ENCODE assay signal across 1 cellular context in genomic region chr17:5486206-5487124, GRCh38.
TF ChIP-seq lines count a peak whose summit lies in the region.

MIS12 (plus strand) TSS chr17:5486566; CDS start chr17:5488863, 2,297 bp downstream.

TF ChIP-seq in K562, 482 proteins besides CTCF, POLR2A, EP300 and RAD21 (continued from another document):
- TF ChIP-seq CREB3L1 (IDR thresholded peaks at IDR 0.05; ENCODE audit: borderline replicate concordance, low read depth) (peak; percentile 73; the same call in 1 of the 2 replicates), SP2 (IDR thresholded peaks at IDR 0.05; ENCODE audit: extremely low read depth, low read depth, low read length, poor library complexity, severe bottlenecking) (peak; percentile 38), LCOR (CRISPR knock-in tag; IDR thresholded peaks at IDR 0.05) (peak; percentile 98), NRF1 (conservative IDR thresholded peaks at IDR 0.05 in 1 of 2, IDR thresholded peaks at IDR 0.05 in 1 of 2) (peak; percentile 66 to 70), E2F5 (CRISPR knock-in tag; IDR thresholded peaks at IDR 0.05) (0 out of 2 replicates have a peak, but pooled peaks have one; percentile 16), CUX1 (CRISPR knock-in tag; IDR thresholded peaks at IDR 0.05) (no peak), NFYB (IDR thresholded peaks at IDR 0.05; ENCODE audit: extremely low read depth, insufficient read length) (peak; percentile 73), CHD4 (IDR thresholded peaks at IDR 0.05; ENCODE audit: insufficient read depth, insufficient replicate concordance, low read depth, low read length, poor library complexity, severe bottlenecking) (no peak), TARDBP (IDR thresholded peaks at IDR 0.05) (no peak), RB1 (IDR thresholded peaks at IDR 0.05; ENCODE audit: low read depth) (peak; percentile 87), CCNT2 (IDR thresholded peaks at IDR 0.05; ENCODE audit: borderline replicate concordance, extremely low read depth, insufficient read length, low read depth, low read length) (peak; percentile 33), BHLHE40 (IDR thresholded peaks at IDR 0.05; ENCODE audit: low read length) (0 out of 2 replicates have a peak, but pooled peaks have one; percentile 2), ZBTB1 (CRISPR knock-in tag; IDR thresholded peaks at IDR 0.05; ENCODE audit: borderline replicate concordance, low read depth) (no peak; the same call in 1 of the 2 replicates), MAX (CRISPR knock-in tag; IDR thresholded peaks at IDR 0.05) (peak; percentile 67), KLF10 (CRISPR knock-in tag; IDR thresholded peaks at IDR 0.05) (no peak), CREB3 (tag; conservative IDR thresholded peaks at IDR 0.05; ENCODE audit: low read depth) (no peak; the same call in 1 of the 2 replicates), PHF20 (IDR thresholded peaks at IDR 0.05; ENCODE audit: partially characterized antibody) (peak; percentile 90), NFRKB (IDR thresholded peaks at IDR 0.05; ENCODE audit: low read depth) (peak; percentile 80), CBX1 (IDR thresholded peaks at IDR 0.05; ENCODE audit: low read depth) (peak; percentile 48; the same call in 1 of the 2 replicates), ZNF77 (CRISPR knock-in tag; IDR thresholded peaks at IDR 0.05) (no peak), ZFX (CRISPR knock-in tag; IDR thresholded peaks at IDR 0.05) (peak; percentile 98), ATF7 (IDR thresholded peaks at IDR 0.05) (peak; percentile 56), GATA2 (CRISPR knock-in tag; IDR thresholded peaks at IDR 0.05) (no peak), MTA3 (IDR thresholded peaks at IDR 0.05; ENCODE audit: borderline replicate concordance) (peak; percentile 86), CREB1 (IDR thresholded peaks at IDR 0.05) (peak; percentile 82), CREB1 (CRISPR knock-in tag; IDR thresholded peaks at IDR 0.05) (peak; percentile 76), CCAR2 (IDR thresholded peaks at IDR 0.05; ENCODE audit: low read depth, low read length) (no peak), SAP30 (IDR thresholded peaks at IDR 0.05; ENCODE audit: borderline replicate concordance, insufficient read depth, low read depth, low read length, poor library complexity, severe bottlenecking) (peak; percentile 75)
